28 cellular contexts compared by ENCODE assay signal in the genomic region with DNA sequence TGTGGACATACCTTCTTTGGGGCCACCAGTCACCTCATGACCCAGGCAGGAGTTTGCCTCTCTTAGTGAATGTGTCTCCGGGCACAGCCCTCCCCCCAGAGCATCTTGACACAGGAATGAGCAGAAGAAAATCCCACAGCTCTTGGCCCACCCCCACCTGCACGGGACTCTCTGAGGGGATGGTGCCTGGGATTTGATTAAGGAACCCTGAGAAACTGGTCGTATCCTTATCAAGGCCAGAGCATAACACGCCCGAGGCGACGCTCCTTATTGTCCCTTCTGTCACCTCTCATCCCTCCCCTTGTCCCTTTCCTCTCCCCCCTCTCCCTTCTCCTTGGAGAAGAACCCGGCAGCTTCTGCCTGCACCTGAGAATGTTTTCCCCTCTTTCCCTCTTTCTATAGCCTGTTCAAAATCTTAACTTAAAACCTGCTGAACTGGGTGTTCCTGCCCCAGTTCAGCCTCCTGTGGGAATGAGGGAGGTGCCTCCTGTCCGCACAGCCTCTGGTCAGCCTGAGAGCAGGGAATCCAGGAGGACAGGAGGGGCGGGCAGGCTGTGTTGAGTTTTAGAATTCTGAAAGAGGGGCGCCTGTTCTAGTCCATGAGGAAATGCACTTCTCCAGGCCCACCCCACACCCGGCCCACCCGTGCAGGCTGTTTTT.
DNase-seq lines count a peak whose midpoint lies in the region; ATAC-seq and TF ChIP-seq lines count a peak whose summit lies in the region.
"Had no signal": no experiment of that assay in that cellular context is flagged by ENCODE, and none has a peak within 500 bp of the region (broad histone marks: within the 10 kb centered on the region; RNA-seq: fewer than 3 reads in every experiment).

No MANE protein-coding gene starts in this region.

- H3K4me3 Mint-ChIP-seq in stimulated activated naive CD8-positive, alpha-beta T cell treated with anti-CD3 and anti-CD28 coated beads, Interleukin-15, amount 100 ng/mL, for 72 hours, result no peak overlapping the region
- peak overlapping the region in 1 of 5 experiments; percentile 49 for H3K4me3 Mint-ChIP-seq in brain
- H3K4me3 Mint-ChIP-seq in mesothelial cell of epicardium, result no peak overlapping the region
- H3K4me3 Mint-ChIP-seq in naive thymus-derived CD4-positive, alpha-beta T cell, result peak overlapping the region in 1 of 10 donors; percentile 3
- H3K4me3 Mint-ChIP-seq: activated CD8-positive, alpha-beta memory T cell treated with anti-CD3 and anti-CD28 coated beads, Interleukin-2, amount 10 ng/mL, durations not matched to agents 7 days and 5 days; activated T-cell treated with anti-CD3 and anti-CD28 coated beads, Interleukin-2, amount 50 U/mL, for 4 hours; CD8-positive, alpha-beta T cell had no signal

- H3K27me3 Mint-ChIP-seq in stimulated activated naive CD8-positive, alpha-beta T cell treated with anti-CD3 and anti-CD28 coated beads, Interleukin-15, amount 100 ng/mL, for 72 hours, result no peaks in the 10 kb centered on the region
- H3K27me3 Mint-ChIP-seq in brain (no peaks in the 10 kb centered on the region), mesothelial cell of epicardium (ENCODE audit: low read depth) (no peaks in the 10 kb centered on the region)
- H3K27me3 Mint-ChIP-seq in naive thymus-derived CD4-positive, alpha-beta T cell, result no peaks in the 10 kb centered on the region
- H3K27me3 Mint-ChIP-seq: activated CD8-positive, alpha-beta memory T cell treated with anti-CD3 and anti-CD28 coated beads, Interleukin-2, amount 10 ng/mL, durations not matched to agents 7 days and 5 days had no signal

- DNase-seq in stimulated activated naive CD8-positive, alpha-beta T cell treated with anti-CD3 and anti-CD28 coated beads, Interleukin-15, amount 100 ng/mL, for 72 hours, result no peak
- DNase-seq in stimulated activated naive CD8-positive, alpha-beta T cell treated with anti-CD3 and anti-CD28 coated beads, Interleukin-15, Interleukin-2, amounts not matched to agents 100 U/mL and 50 U/mL, for 24 hours, result no peak
- no peak for DNase-seq in mesothelial cell of epicardium (ENCODE audit: low spot score in 2 of 2, unreplicated experiment in 2 of 2)
- DNase-seq in vagina (ENCODE audit: extremely low spot score in 2 of 2), result no peak
- DNase-seq in naive thymus-derived CD4-positive, alpha-beta T cell, result no peak
- no peak for DNase-seq in NCI-H1930 (lab: John Stamatoyannopoulos, UW)
- DNase-seq: activated CD8-positive, alpha-beta memory T cell treated with anti-CD3 and anti-CD28 coated beads, Interleukin-2, amount 10 ng/mL, durations not matched to agents 7 days and 5 days; activated gamma-delta T cell treated with Interleukin-2 at 50 U/mL for 16 hours; activated T-cell treated with anti-CD3 and anti-CD28 coated beads, Interleukin-2, amount 50 U/mL, for 4 hours; CD8-positive, alpha-beta T cell; cerebellar nuclear complex; dermis blood vessel endothelial cell; HCEC 1CT; NCI-H146; NCI-H510A treated with DMSO at 0.1 percent for 48 hours; posterior cingulate gyrus; right cardiac atrium; RPMI8226; stimulated activated CD4-positive, alpha-beta T cell treated with anti-CD3 and anti-CD28 coated beads, Interleukin-1b, Interleukin-23, amount 100 ng/mL, for 48 hours; stomach; T1000 had no signal

- no peak for ATAC-seq in stimulated activated naive CD8-positive, alpha-beta T cell treated with anti-CD3 and anti-CD28 coated beads, Interleukin-15, amount 100 ng/mL, for 72 hours
- no peak for ATAC-seq in stimulated activated naive CD8-positive, alpha-beta T cell treated with anti-CD3 and anti-CD28 coated beads, Interleukin-15, Interleukin-2, amounts not matched to agents 100 U/mL and 50 U/mL, for 24 hours
- no peak for ATAC-seq in naive thymus-derived CD4-positive, alpha-beta T cell
- no peak for ATAC-seq in GM18517 (IDR thresholded peaks at IDR 0.05; ENCODE audit: unreplicated experiment)
- ATAC-seq: activated CD8-positive, alpha-beta memory T cell treated with anti-CD3 and anti-CD28 coated beads, Interleukin-2, amount 10 ng/mL, durations not matched to agents 7 days and 5 days; activated T-cell treated with anti-CD3 and anti-CD28 coated beads, Interleukin-2, amount 50 U/mL, for 4 hours; CD8-positive, alpha-beta T cell; gastroesophageal sphincter; GM12878 had no signal

- H3K36me3 ChIP-seq in vagina, result no peaks in the 10 kb centered on the region
- H3K36me3 ChIP-seq in naive thymus-derived CD4-positive, alpha-beta T cell (ENCODE audit: control insufficient read depth in 2 of 3, insufficient read depth in 3 of 3, low read length in 3 of 3), result peaks cover 0 to 5% (median 0%) of the 10 kb centered on the region in 3 experiments
- H3K36me3 ChIP-seq: gastroesophageal sphincter, SJSA1 had no signal

- H3K4me3 ChIP-seq in vagina, result no peak overlapping the region
- H3K4me3 ChIP-seq in naive thymus-derived CD4-positive, alpha-beta T cell (ENCODE audit: low read length), result no peak overlapping the region
- H3K4me3 ChIP-seq: gastroesophageal sphincter, GM12878, hepatocyte, lung, SJSA1, stomach had no signal

- no peak for TF ChIP-seq POLR2A in vagina (IDR thresholded peaks at IDR 0.05)

- TF ChIP-seq CTCF in brain (conservative IDR thresholded peaks at IDR 0.05) (no peak), mesothelial cell of epicardium (IDR thresholded peaks at IDR 0.05; ENCODE audit: unreplicated experiment) (no peak), vagina (IDR thresholded peaks at IDR 0.05) (no peak)

- peaks cover 81% of the 10 kb centered on the region for H3K4me1 Mint-ChIP-seq in stimulated activated naive CD8-positive, alpha-beta T cell treated with anti-CD3 and anti-CD28 coated beads, Interleukin-15, amount 100 ng/mL, for 72 hours
- H3K4me1 Mint-ChIP-seq in brain (peaks cover 100% of the 10 kb centered on the region), mesothelial cell of epicardium (peaks cover 43% of the 10 kb centered on the region)
- peaks cover 11 to 52% (median 22%) of the 10 kb centered on the region in 7 donors for H3K4me1 Mint-ChIP-seq in naive thymus-derived CD4-positive, alpha-beta T cell

- H3K36me3 Mint-ChIP-seq in brain, result no peaks in the 10 kb centered on the region
- H3K36me3 Mint-ChIP-seq in mesothelial cell of epicardium, result peaks cover 5% of the 10 kb centered on the region
- peaks cover 0 to 6% (median 0%) of the 10 kb centered on the region in 5 donors for H3K36me3 Mint-ChIP-seq in naive thymus-derived CD4-positive, alpha-beta T cell
- H3K36me3 Mint-ChIP-seq: activated CD8-positive, alpha-beta memory T cell treated with anti-CD3 and anti-CD28 coated beads, Interleukin-2, amount 10 ng/mL, durations not matched to agents 7 days and 5 days had no signal

- H3K9me3 ChIP-seq in vagina, result no peaks in the 10 kb centered on the region
- H3K9me3 ChIP-seq in naive thymus-derived CD4-positive, alpha-beta T cell (ENCODE audit: control insufficient read depth in 2 of 3, low read length in 3 of 3), result no peaks in the 10 kb centered on the region
- H3K9me3 ChIP-seq: gastroesophageal sphincter, SJSA1, stomach had no signal

- H3K4me1 ChIP-seq in vagina, result peaks cover 46% of the 10 kb centered on the region
- peaks cover 5 to 10% of the 10 kb centered on the region in 2 donors for H3K4me1 ChIP-seq in naive thymus-derived CD4-positive, alpha-beta T cell (ENCODE audit: control insufficient read depth in 2 of 2, insufficient read depth in 2 of 2, low read length in 2 of 2)

- H3K27me3 ChIP-seq in vagina, result no peaks in the 10 kb centered on the region
- no peaks in the 10 kb centered on the region for H3K27me3 ChIP-seq in naive thymus-derived CD4-positive, alpha-beta T cell (ENCODE audit: control insufficient read depth in 2 of 2, insufficient read depth in 2 of 2, low read length in 2 of 2)
- H3K27me3 ChIP-seq: gastroesophageal sphincter, hepatocyte, SJSA1, stomach had no signal

- intact Hi-C loops in vagina (cut with DNase I), result no loop called here
- intact Hi-C loops in naive thymus-derived CD4-positive, alpha-beta T cell (cut with micrococcal nuclease), result loop anchor here in 1 of 2 donors (10.0 kb wide), 2 partner anchors 236 to 634 kb away; a partner anchor contains a TSS

- POLR2A ChIA-PET in naive thymus-derived CD4-positive, alpha-beta T cell (lab: Charles Lee), result no interaction called here

- H3K27ac Mint-ChIP-seq in stimulated activated naive CD8-positive, alpha-beta T cell treated with anti-CD3 and anti-CD28 coated beads, Interleukin-15, amount 100 ng/mL, for 72 hours, result peak overlapping the region; percentile 31 to 86
- peak overlapping the region in 3 of 5 experiments; percentile 50 to 97 (median 73) for H3K27ac Mint-ChIP-seq in brain
- H3K27ac Mint-ChIP-seq in mesothelial cell of epicardium, result peak overlapping the region; percentile 94
- peak overlapping the region in 4 of 9 donors; percentile 22 to 51 (median 31) for H3K27ac Mint-ChIP-seq in naive thymus-derived CD4-positive, alpha-beta T cell
- H3K27ac Mint-ChIP-seq: activated CD8-positive, alpha-beta memory T cell treated with anti-CD3 and anti-CD28 coated beads, Interleukin-2, amount 10 ng/mL, durations not matched to agents 7 days and 5 days; CD8-positive, alpha-beta T cell had no signal

- H3K27ac ChIP-seq in vagina, result peak overlapping the region; percentile 44
- no peak overlapping the region for H3K27ac ChIP-seq in naive thymus-derived CD4-positive, alpha-beta T cell (ENCODE audit: low read depth, low read length)
- H3K27ac ChIP-seq: gastroesophageal sphincter, hepatocyte, SJSA1, stomach had no signal

- no peaks in the 10 kb centered on the region for H3K9me3 Mint-ChIP-seq in stimulated activated naive CD8-positive, alpha-beta T cell treated with anti-CD3 and anti-CD28 coated beads, Interleukin-15, amount 100 ng/mL, for 72 hours
- H3K9me3 Mint-ChIP-seq in brain (peaks cover 0 to 3% (median 0%) of the 10 kb centered on the region in 5 experiments), mesothelial cell of epicardium (peaks cover 6% of the 10 kb centered on the region)
- H3K9me3 Mint-ChIP-seq in naive thymus-derived CD4-positive, alpha-beta T cell, result no peaks in the 10 kb centered on the region
- H3K9me3 Mint-ChIP-seq: activated T-cell treated with anti-CD3 and anti-CD28 coated beads, Interleukin-2, amount 50 U/mL, for 4 hours; CD8-positive, alpha-beta T cell had no signal

- CTCF ChIA-PET in naive thymus-derived CD4-positive, alpha-beta T cell (lab: Charles Lee), result no interaction called here
